Comparison of ENCODE assay signal across 22 cellular contexts in the genomic region with DNA sequence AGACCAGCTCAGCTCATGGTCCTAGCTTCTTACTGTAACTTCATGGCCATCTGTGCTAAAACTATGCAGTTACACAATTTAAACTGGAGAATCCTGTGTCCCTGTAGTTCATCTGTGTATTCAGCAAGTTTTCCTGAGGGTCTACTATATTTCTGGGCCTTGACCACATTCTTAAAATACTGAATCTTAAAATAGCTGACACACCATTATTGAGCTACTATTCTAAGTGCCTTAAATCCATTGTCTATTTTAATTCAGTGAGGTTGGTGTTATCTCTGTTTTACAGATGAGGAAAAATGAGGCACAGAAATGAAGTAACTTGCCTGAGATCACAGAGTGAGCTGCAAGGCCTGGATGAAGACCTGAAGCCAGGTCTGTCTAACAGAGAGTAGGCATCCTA.
"Had no signal": no experiment of that assay in that cellular context is flagged by ENCODE, and none has a peak within 500 bp of the region (broad histone marks: within the 10 kb centered on the region; RNA-seq: fewer than 3 reads in every experiment).

No MANE protein-coding gene starts in this region.

- H3K9me3 ChIP-seq: colonic mucosa, transverse colon, vagina had no signal

- H3K36me3 ChIP-seq: colonic mucosa, gastroesophageal sphincter, heart left ventricle, neural progenitor cell, transverse colon, vagina had no signal

- H3K27me3 ChIP-seq: colonic mucosa, foreskin keratinocyte, gastroesophageal sphincter, heart left ventricle, hepatocyte, neural progenitor cell, transverse colon, vagina had no signal

- H3K27ac ChIP-seq: colonic mucosa, epithelial cell of prostate, foreskin keratinocyte, gastroesophageal sphincter, heart left ventricle, hepatocyte, neural progenitor cell, psoas muscle, transverse colon, vagina had no signal

- ATAC-seq: esophagus mucosa; gastroesophageal sphincter; heart left ventricle; left lobe of liver; naive thymus-derived CD4-positive, alpha-beta T cell; psoas muscle; right cardiac atrium; stimulated activated naive B cell treated with anti-CD40 and anti-IgM and Interleukin-4, amounts not matched to agents 10 μg/mL and 1 μg/mL and 100 μg/mL, for 72 hours had no signal

- H3K79me2 ChIP-seq: hepatocyte had no signal

- H2AFZ ChIP-seq: hepatocyte, neural progenitor cell had no signal

- DNase-seq: colonic mucosa; effector CD8-positive, alpha-beta T cell; heart left ventricle; kidney; naive thymus-derived CD4-positive, alpha-beta T cell; nucleus accumbens; psoas muscle; right cardiac atrium; small intestine; stimulated activated CD4-positive, alpha-beta T cell treated with anti-CD3 and anti-CD28 coated beads, Interleukin-15, amount 100 ng/mL, for 24 hours; stimulated activated CD4-positive, alpha-beta T cell treated with anti-CD3 and anti-CD28 coated beads, Interleukin-2, amount 100 ng/mL, for 48 hours; stimulated activated naive B cell treated with anti-CD40 and anti-IgM and Interleukin-4, amounts not matched to agents 10 μg/mL and 1 μg/mL and 100 μg/mL, for 72 hours; transverse colon had no signal

- H3K9ac ChIP-seq: neural progenitor cell had no signal

- FAIRE-seq: kidney, small intestine had no signal

- H3K4me3 ChIP-seq: colonic mucosa, gastroesophageal sphincter, heart left ventricle, hepatocyte, lung, neural progenitor cell, psoas muscle, transverse colon, vagina had no signal

- H3K4me2 ChIP-seq: hepatocyte, neural progenitor cell had no signal

- H3K4me1 ChIP-seq: colonic mucosa, foreskin keratinocyte, gastroesophageal sphincter, heart left ventricle, neural progenitor cell, psoas muscle, transverse colon, vagina had no signal
